8 cellular contexts compared by ENCODE assay signal in genomic region chr10:131874991-131875451, GRCh38. TPM values are rescaled to one million over a fixed set of nuclear protein-coding genes. Genes with fewer than 3 reads are reported as not detected.
DNase-seq lines count a peak whose midpoint lies in the region; ATAC-seq, FAIRE-seq and TF ChIP-seq lines count a peak whose summit lies in the region.

No MANE protein-coding gene starts in this region.

- H3K27me3 ChIP-seq in Panc1 (ENCODE audit: control insufficient read depth, insufficient read depth, low read length): peaks cover 13% of the 10 kb centered on the region

- in situ Hi-C loops in Panc1 (cut with HindIII; ENCODE audit: low pct_unique_long_range_greater_than_20kb, low sequenced_read_pairs): no loop called here

- H3K36me3 Mint-ChIP-seq in progenitor cell of endocrine pancreas (ENCODE audit: insufficient read depth): no peaks in the 10 kb centered on the region

- H3K9me3 ChIP-seq in Panc1 (ENCODE audit: control insufficient read depth, insufficient read depth, low read depth, low read length): no peaks in the 10 kb centered on the region

- H3K27ac Mint-ChIP-seq in progenitor cell of endocrine pancreas: no peak overlapping the region

- no peak overlapping the region for H3K27ac ChIP-seq in Panc1 (ENCODE audit: low read length)

- intact Hi-C loops in Panc1 (cut with micrococcal nuclease; ENCODE audit: unreplicated experiment) (loop anchor here (10.0 kb wide), 1 partner anchor 1680 kb away; no protein-coding TSS in a partner anchor), Right ventricle myocardium superior (cut with DNase I) (loop anchor here (5.0 kb wide), 2 partner anchors 423 to 1683 kb away; no protein-coding TSS in a partner anchor)

- CTCF ChIA-PET in Panc1 (lab: Charles Lee): interaction anchor here (0.5 to 0.6 kb wide), 2 partner anchors 10 to 13 kb away, joined by 4 to 6 read pairs; no protein-coding TSS in a partner anchor

- peak; percentile 91 for ATAC-seq in GM21447 (IDR thresholded peaks at IDR 0.05; ENCODE audit: unreplicated experiment)
- peak; percentile 82 for ATAC-seq in Panc1
- ATAC-seq in Right ventricle myocardium superior (ENCODE audit: poor library complexity): peak; percentile 86
- ATAC-seq in HG02840 (IDR thresholded peaks at IDR 0.05; ENCODE audit: low FRiP score, unreplicated experiment): no peak

- peaks cover 2% of the 10 kb centered on the region for H3K9me3 Mint-ChIP-seq in progenitor cell of endocrine pancreas (ENCODE audit: low read depth)

- POLR2A ChIA-PET in Panc1 (lab: Charles Lee): interaction anchor here (0.6 to 0.7 kb wide), 2 partner anchors 415 to 1152 kb away, joined by 3 to 4 read pairs; no protein-coding TSS in a partner anchor

- DNase-seq in D721Med (ENCODE audit: insufficient read length, low spot score): no peak
- peak; percentile 54 for DNase-seq in LNCaP clone FGC (ENCODE audit: low read depth)
- DNase-seq in Panc1 (ENCODE audit: low read depth, low spot score): peak; percentile 50
- DNase-seq in activated effector memory CD4-positive, alpha-beta T cell treated with anti-CD3 and anti-CD28 coated beads, Interleukin-2, amount 50 U/mL, for 16 hours: peak; percentile 74
- peak; percentile 80 for DNase-seq in Right ventricle myocardium superior
- DNase-seq in progenitor cell of endocrine pancreas (ENCODE audit: low spot score, unreplicated experiment): peak; percentile 79

- H3K4me1 Mint-ChIP-seq in progenitor cell of endocrine pancreas (ENCODE audit: low read depth): peaks cover 1% of the 10 kb centered on the region

- BruUV-seq in Panc1 (replicated peaks; lab: Mats Ljungman, UMichigan): no TSS peak

- FAIRE-seq in D721Med (lab: Jason Lieb, UNC): no peak

- TF ChIP-seq CTCF in D721Med (IDR thresholded peaks at IDR 0.05; ENCODE audit: insufficient read depth, missing control alignments) (peak; percentile 80), LNCaP clone FGC (IDR thresholded peaks at IDR 0.05; ENCODE audit: control insufficient read depth, extremely low read depth, insufficient read depth) (peak; percentile 92), Panc1 (IDR thresholded peaks at IDR 0.05) (peak; percentile 92), progenitor cell of endocrine pancreas (IDR thresholded peaks at IDR 0.05; ENCODE audit: unreplicated experiment) (peak; percentile 88)

- no peak overlapping the region for H3K4me3 Mint-ChIP-seq in progenitor cell of endocrine pancreas (ENCODE audit: low read depth)

- peaks cover 35% of the 10 kb centered on the region for H3K27me3 Mint-ChIP-seq in progenitor cell of endocrine pancreas

- peaks cover 8% of the 10 kb centered on the region for H3K4me1 ChIP-seq in Panc1 (ENCODE audit: control insufficient read depth, insufficient read depth, low read length)

- H3K4me3 ChIP-seq in LNCaP clone FGC (ENCODE audit: low read depth, low read length): peak overlapping the region; percentile 16; the same call in 1 of the 2 replicates
- H3K4me3 ChIP-seq in Panc1 (ENCODE audit: low read depth in 2 of 2, low read length in 2 of 2): peak overlapping the region; percentile 8 to 11; a peak in 1 of 4 replicates

- H3K36me3 ChIP-seq in Panc1 (ENCODE audit: control insufficient read depth, insufficient read depth, low read length): no peaks in the 10 kb centered on the region

RNA-seq across cellular contexts. Expression of gene PPP2R2D, which starts 25.8 kb away (rescaled TPM):
- total RNA-seq in Panc1 (2021; ENCODE audit: unreplicated experiment): 41.0 TPM
- polyA plus RNA-seq in Panc1 (2012; ENCODE audit: insufficient read length): 37.4 TPM
- 33.9 TPM for total RNA-seq in Right ventricle myocardium superior
- 41.1 and 43.6 TPM in 2 replicates for total RNA-seq in progenitor cell of endocrine pancreas
